ENCODE assay signal across 1 cellular context in genomic region chr2:197116306-197116879, GRCh38.
TF ChIP-seq lines count a peak whose summit lies in the region.

No MANE protein-coding gene starts in this region.

TF ChIP-seq in HepG2, 621 proteins besides CTCF, POLR2A, EP300 and RAD21 (continued from another document):
- TF ChIP-seq ATF3 (CRISPR knock-in tag; IDR thresholded peaks at IDR 0.05): no peak
- TF ChIP-seq DDIT3 (CRISPR knock-in tag; IDR thresholded peaks at IDR 0.05): no peak
- no peak for TF ChIP-seq ZNF280B (CRISPR knock-in tag; IDR thresholded peaks at IDR 0.05; ENCODE audit: borderline replicate concordance)
- no peak for TF ChIP-seq RXRB (CRISPR knock-in tag; IDR thresholded peaks at IDR 0.05; ENCODE audit: borderline replicate concordance)
- TF ChIP-seq FOSL2 (CRISPR knock-in tag; IDR thresholded peaks at IDR 0.05): no peak
- TF ChIP-seq TRIM24 (CRISPR knock-in tag; IDR thresholded peaks at IDR 0.05): no peak
- no peak for TF ChIP-seq ZNF850 (CRISPR knock-in tag; conservative IDR thresholded peaks at IDR 0.05)
- no peak for TF ChIP-seq ZNF747 (CRISPR knock-in tag; IDR thresholded peaks at IDR 0.05; ENCODE audit: borderline replicate concordance)
- no peak for TF ChIP-seq ZNF546 (CRISPR knock-in tag; conservative IDR thresholded peaks at IDR 0.05)
